ENCODE assay signal across 9 cellular contexts in genomic region chr15:89556413-89557262, GRCh38. TPM values are rescaled to one million over a fixed set of nuclear protein-coding genes. Genes with fewer than 3 reads are reported as not detected.
DNase-seq lines count a peak whose midpoint lies in the region; ATAC-seq and TF ChIP-seq lines count a peak whose summit lies in the region.
"Had no signal": no experiment of that assay in that cellular context is flagged by ENCODE, and none has a peak within 500 bp of the region (broad histone marks: within the 10 kb centered on the region; RNA-seq: fewer than 3 reads in every experiment).

No MANE protein-coding gene starts in this region.

- H3K36me3 ChIP-seq in HCT116 (ENCODE audit: control insufficient read depth in 1 of 2, insufficient read depth in 2 of 2, low read length in 2 of 2) (no peaks in the 10 kb centered on the region), upper lobe of right lung (no peaks in the 10 kb centered on the region)
- H3K36me3 ChIP-seq in naive thymus-derived CD4-positive, alpha-beta T cell (ENCODE audit: control insufficient read depth in 2 of 3, insufficient read depth in 3 of 3, low read length in 3 of 3): no peaks in the 10 kb centered on the region

- H3K4me3 ChIP-seq in HCT116 (replicated peaks in 1 of 2; ENCODE audit: low read depth in 1 of 2, low read length in 2 of 2) (no peak overlapping the region), upper lobe of right lung (no peak overlapping the region)
- H3K4me3 ChIP-seq in naive thymus-derived CD4-positive, alpha-beta T cell (ENCODE audit: low read length): no peak overlapping the region

- H2AFZ ChIP-seq in HCT116 (ENCODE audit: low read depth, low read length, poor library complexity, severe bottlenecking): peak overlapping the region; percentile 97

- H4K20me1 ChIP-seq in HCT116 (ENCODE audit: insufficient read depth): no peaks in the 10 kb centered on the region

- RAD21 ChIA-PET in HCT116 (lab: Charles Lee; ENCODE audit: low non-redundant PET in 1 of 2, low total read pairs in 2 of 2, uncharacterized antibody in 2 of 2, unreplicated experiment in 2 of 2): no interaction called here

- peak; percentile 72 to 87 (median 82); a peak in 5 of 6 replicates for TF ChIP-seq CTCF in HCT116 (IDR thresholded peaks at IDR 0.05 in 2 of 3, conservative IDR thresholded peaks at IDR 0.05 in 1 of 3; ENCODE audit: borderline replicate concordance in 1 of 3, insufficient read depth in 1 of 3, low read depth in 2 of 3, low read length in 2 of 3)
- TF ChIP-seq CTCF in upper lobe of right lung (IDR thresholded peaks at IDR 0.05): peak; percentile 84

- H3K27ac ChIP-seq in HCT116 (ENCODE audit: low read depth, low read length) (no peak overlapping the region), upper lobe of right lung (no peak overlapping the region)
- H3K27ac ChIP-seq in naive thymus-derived CD4-positive, alpha-beta T cell (ENCODE audit: low read depth, low read length): no peak overlapping the region

- no peaks in the 10 kb centered on the region for H3K9me3 ChIP-seq in HCT116 (ENCODE audit: control insufficient read depth in 1 of 2, insufficient read depth in 1 of 2, low read depth in 1 of 2, low read length in 2 of 2)
- H3K9me3 ChIP-seq in naive thymus-derived CD4-positive, alpha-beta T cell (ENCODE audit: control insufficient read depth in 2 of 3, low read length in 3 of 3): no peaks in the 10 kb centered on the region
- H3K9me3 ChIP-seq in upper lobe of right lung: no peaks in the 10 kb centered on the region

- H3K4me2 ChIP-seq in HCT116 (ENCODE audit: low read length): peak overlapping the region; percentile 11; the same call in 1 of the 2 replicates

- H3K4me1 ChIP-seq in HCT116 (ENCODE audit: control insufficient read depth in 1 of 2, insufficient read depth in 2 of 2, low read length in 2 of 2) (peaks cover 0 to 5% of the 10 kb centered on the region in 2 experiments; a peak in 2 of 4 replicates), upper lobe of right lung (no peaks in the 10 kb centered on the region)
- H3K4me1 ChIP-seq in naive thymus-derived CD4-positive, alpha-beta T cell (ENCODE audit: control insufficient read depth in 2 of 2, insufficient read depth in 2 of 2, low read length in 2 of 2): no peaks in the 10 kb centered on the region

- intact Hi-C loops in HCT116 (cut with micrococcal nuclease): loop anchor here (1.0 to 5.0 kb wide), 3 partner anchors 61 to 199 kb away; no protein-coding TSS in a partner anchor
- intact Hi-C loops in activated CD4-positive, alpha-beta memory T cell treated with anti-CD3 and anti-CD28 coated beads for 36 hours (cut with micrococcal nuclease): loop anchor here (2.0 to 5.0 kb wide), 2 partner anchors 62 to 114 kb away; no protein-coding TSS in a partner anchor
- intact Hi-C loops in naive thymus-derived CD4-positive, alpha-beta T cell (cut with micrococcal nuclease): loop anchor here in 1 of 2 donors (1.0 kb wide), 1 partner anchor 198 kb away; no protein-coding TSS in a partner anchor
- intact Hi-C loops in upper lobe of right lung (cut with DNase I): no loop called here

- POLR2A ChIA-PET in HCT116 (lab: Charles Lee): no interaction called here
- POLR2A ChIA-PET in activated CD4-positive, alpha-beta memory T cell treated with anti-CD3 and anti-CD28 coated beads for 36 hours (lab: Charles Lee): no interaction called here
- POLR2A ChIA-PET in naive thymus-derived CD4-positive, alpha-beta T cell (lab: Charles Lee): no interaction called here

- peaks cover 4% of the 10 kb centered on the region for H3K27me3 Mint-ChIP-seq in activated CD4-positive, alpha-beta memory T cell treated with anti-CD3 and anti-CD28 coated beads for 36 hours
- H3K27me3 Mint-ChIP-seq in naive thymus-derived CD4-positive, alpha-beta T cell: peaks cover 0 to 26% (median 14%) of the 10 kb centered on the region in 5 donors

- H3K9ac ChIP-seq in HCT116 (ENCODE audit: low read length): no peak overlapping the region

- no peaks in the 10 kb centered on the region for H3K36me3 Mint-ChIP-seq in activated CD4-positive, alpha-beta memory T cell treated with anti-CD3 and anti-CD28 coated beads for 36 hours
- H3K36me3 Mint-ChIP-seq in naive thymus-derived CD4-positive, alpha-beta T cell: no peaks in the 10 kb centered on the region
- H3K36me3 Mint-ChIP-seq: stimulated activated naive B cell treated with anti-CD40 and anti-IgM and Interleukin-4, amounts not matched to agents 10 μg/mL and 1 μg/mL and 100 μg/mL, for 72 hours had no signal

- no TSS peak for BruUV-seq in HCT116 (replicated peaks; lab: Mats Ljungman, UMichigan)

- H3K27me3 ChIP-seq in HCT116 (ENCODE audit: insufficient read depth, low read length): no peaks in the 10 kb centered on the region
- no peaks in the 10 kb centered on the region for H3K27me3 ChIP-seq in naive thymus-derived CD4-positive, alpha-beta T cell (ENCODE audit: control insufficient read depth in 2 of 2, insufficient read depth in 2 of 2, low read length in 2 of 2)
- H3K27me3 ChIP-seq in upper lobe of right lung: peaks cover 23% of the 10 kb centered on the region

- no peak for TF ChIP-seq POLR2A in HCT116 (IDR thresholded peaks at IDR 0.05; ENCODE audit: borderline replicate concordance, extremely low read depth, insufficient read depth, insufficient read length)

- DNase-seq in CMK (ENCODE audit: low read depth) (peak; percentile 62), HCT116 (ENCODE audit: low read depth, low spot score) (peak; percentile 70), NCI-H524 (lab: John Stamatoyannopoulos, UW) (peak; percentile 53 to 85), upper lobe of right lung (no peak)
- DNase-seq in activated CD4-positive, alpha-beta memory T cell treated with anti-CD3 and anti-CD28 coated beads for 36 hours: peak; percentile 49
- peak in 7 of 9 donors; percentile 18 to 41 (median 33) for DNase-seq in naive thymus-derived CD4-positive, alpha-beta T cell
- DNase-seq: stimulated activated naive B cell treated with anti-CD40 and anti-IgM and Interleukin-4, amounts not matched to agents 10 μg/mL and 1 μg/mL and 100 μg/mL, for 72 hours had no signal

- no peaks in the 10 kb centered on the region for H3K79me2 ChIP-seq in HCT116 (ENCODE audit: insufficient read depth, low read length)

- H3K27ac Mint-ChIP-seq in activated CD4-positive, alpha-beta memory T cell treated with anti-CD3 and anti-CD28 coated beads for 36 hours: no peak overlapping the region
- H3K27ac Mint-ChIP-seq in naive thymus-derived CD4-positive, alpha-beta T cell: no peak overlapping the region
- H3K27ac Mint-ChIP-seq: stimulated activated naive B cell treated with anti-CD40 and anti-IgM and Interleukin-4, amounts not matched to agents 10 μg/mL and 1 μg/mL and 100 μg/mL, for 72 hours had no signal

- no peaks in the 10 kb centered on the region for H3K9me2 ChIP-seq in HCT116 (ENCODE audit: insufficient read depth)

- H3K4me1 Mint-ChIP-seq in activated CD4-positive, alpha-beta memory T cell treated with anti-CD3 and anti-CD28 coated beads for 36 hours (ENCODE audit: low read depth): peaks cover 1% of the 10 kb centered on the region
- H3K4me1 Mint-ChIP-seq in naive thymus-derived CD4-positive, alpha-beta T cell: no peaks in the 10 kb centered on the region
- H3K4me1 Mint-ChIP-seq: stimulated activated naive B cell treated with anti-CD40 and anti-IgM and Interleukin-4, amounts not matched to agents 10 μg/mL and 1 μg/mL and 100 μg/mL, for 72 hours had no signal

- peak; percentile 76 for TF ChIP-seq RAD21 in HCT116 (IDR thresholded peaks at IDR 0.05; ENCODE audit: low read depth)

- no peak overlapping the region for H3K4me3 Mint-ChIP-seq in activated CD4-positive, alpha-beta memory T cell treated with anti-CD3 and anti-CD28 coated beads for 36 hours
- no peak overlapping the region for H3K4me3 Mint-ChIP-seq in naive thymus-derived CD4-positive, alpha-beta T cell
- H3K4me3 Mint-ChIP-seq: stimulated activated naive B cell treated with anti-CD40 and anti-IgM and Interleukin-4, amounts not matched to agents 10 μg/mL and 1 μg/mL and 100 μg/mL, for 72 hours had no signal

- CTCF ChIA-PET in HCT116 (lab: Charles Lee): no interaction called here
- CTCF ChIA-PET in activated CD4-positive, alpha-beta memory T cell treated with anti-CD3 and anti-CD28 coated beads for 36 hours (lab: Charles Lee): interaction anchor here (1.2 kb wide), 1 partner anchor 62 kb away, joined by 3 read pairs; no protein-coding TSS in a partner anchor
- CTCF ChIA-PET in naive thymus-derived CD4-positive, alpha-beta T cell (lab: Charles Lee): no interaction called here

- ATAC-seq in HCT116 (peak; percentile 83), esophagus mucosa (peak; percentile 79), upper lobe of right lung (peak; percentile 87), GM18517 (IDR thresholded peaks at IDR 0.05; ENCODE audit: unreplicated experiment) (no peak)
- ATAC-seq in naive thymus-derived CD4-positive, alpha-beta T cell: peak; percentile 60

- H3K9me3 Mint-ChIP-seq in activated CD4-positive, alpha-beta memory T cell treated with anti-CD3 and anti-CD28 coated beads for 36 hours: no peaks in the 10 kb centered on the region
- peaks cover 0 to 1% (median 0%) of the 10 kb centered on the region in 11 donors for H3K9me3 Mint-ChIP-seq in naive thymus-derived CD4-positive, alpha-beta T cell
- H3K9me3 Mint-ChIP-seq: stimulated activated naive B cell treated with anti-CD40 and anti-IgM and Interleukin-4, amounts not matched to agents 10 μg/mL and 1 μg/mL and 100 μg/mL, for 72 hours had no signal

TF ChIP-seq in HCT116, 20 proteins besides CTCF, POLR2A, EP300 and RAD21 (continues in another document):
- TF ChIP-seq POLR2AphosphoS5 (IDR thresholded peaks at IDR 0.05; ENCODE audit: low read depth, low read length) (no peak), EZH2phosphoT487 (IDR thresholded peaks at IDR 0.05; ENCODE audit: borderline replicate concordance) (no peak)

RNA-seq across cellular contexts. Expression of gene TICRR, which starts 18.6 kb away (rescaled TPM):
- 24.8 TPM for total RNA-seq in HCT116 (2021; ENCODE audit: unreplicated experiment)
- 11.2 and 13.4 TPM in 2 replicates for polyA plus RNA-seq in HCT116 (2012)
- total RNA-seq in activated CD4-positive, alpha-beta memory T cell treated with anti-CD3 and anti-CD28 coated beads for 36 hours: 10 to 100 TPM; 16.8 to 18.0 TPM
- total RNA-seq in esophagus mucosa: 17.0 TPM
- 10 to 100 TPM in 1 of 5 experiments, under 1 TPM in 4; 0.11 to 15.5 (median 0.19) TPM for total RNA-seq in naive thymus-derived CD4-positive, alpha-beta T cell
- under 1 TPM in 1 of 2 donors, not detected in 1; 0.18 TPM for polyA plus RNA-seq in naive thymus-derived CD4-positive, alpha-beta T cell
- 0.09 TPM for total RNA-seq in upper lobe of right lung
